21 cellular contexts compared by ENCODE assay signal in genomic region chr14:56498112-56498511, GRCh38.
DNase-seq lines count a peak whose midpoint lies in the region; ATAC-seq, FAIRE-seq and TF ChIP-seq lines count a peak whose summit lies in the region.
"Had no signal": no experiment of that assay in that cellular context is flagged by ENCODE, and none has a peak within 500 bp of the region (broad histone marks: within the 10 kb centered on the region; RNA-seq: fewer than 3 reads in every experiment).

No MANE protein-coding gene starts in this region.

- no peaks in the 10 kb centered on the region for H3K9me3 ChIP-seq in HEK293 (ENCODE audit: control insufficient read depth, insufficient read depth, low read depth, low read length)
- no peaks in the 10 kb centered on the region for H3K9me3 ChIP-seq in WERI-Rb-1 (ENCODE audit: severe bottlenecking)
- H3K9me3 ChIP-seq: BE2C, BLaER1 had no signal

- CTCF ChIA-PET in HEK293 (lab: Yijun Ruan, JAX), result interaction anchor here (1.1 kb wide), 1 partner anchor 690 kb away, joined by 3 read pairs; no protein-coding TSS in a partner anchor

- POLR2A ChIA-PET in HEK293 (lab: Yijun Ruan, JAX), result no interaction called here

- H3K36me3 ChIP-seq in HEK293 (ENCODE audit: control insufficient read depth in 2 of 2, insufficient read depth in 1 of 2, low read length in 2 of 2), result no peaks in the 10 kb centered on the region
- no peaks in the 10 kb centered on the region for H3K36me3 ChIP-seq in WERI-Rb-1
- H3K36me3 ChIP-seq: BE2C, BLaER1 had no signal

- peak; percentile 40 for FAIRE-seq in urothelium cell line (lab: Jason Lieb, UNC)
- FAIRE-seq: GM12891, GM19239 had no signal

- ATAC-seq in GM19351 (IDR thresholded peaks at IDR 0.05; ENCODE audit: unreplicated experiment), result no peak
- no peak for ATAC-seq in HG02610 (IDR thresholded peaks at IDR 0.05; ENCODE audit: unreplicated experiment)

- TF ChIP-seq CTCF in HEK293 (tag by site-specific recombination; IDR thresholded peaks at IDR 0.05), result no peak
- TF ChIP-seq CTCF in WERI-Rb-1 (IDR thresholded peaks at IDR 0.05; ENCODE audit: low read depth, low read length), result no peak

- no peak overlapping the region for H3K27ac ChIP-seq in HEK293 (ENCODE audit: extremely low read depth, low read depth, low read length)
- H3K27ac ChIP-seq in WERI-Rb-1, result no peak overlapping the region
- H3K27ac ChIP-seq: BLaER1 had no signal

- peak; percentile 99 for DNase-seq in NCI-H82 (lab: John Stamatoyannopoulos, UW)
- DNase-seq in WERI-Rb-1, result peak; percentile 52
- no peak for DNase-seq in urothelium cell line (ENCODE audit: low spot score)
- no peak for DNase-seq in dermis blood vessel endothelial cell
- no peak for DNase-seq in NCI-H2227 (lab: John Stamatoyannopoulos, UW; ENCODE audit: unreplicated experiment)
- DNase-seq: 8988T; ACHN; BE2C; C1 segment of cervical spinal cord; CD4-positive, alpha-beta memory T cell; CD4-positive, CD25-positive, alpha-beta regulatory T cell; CD8-positive, alpha-beta memory T cell; COR-L47; DMS79 treated with DMSO at 0.1 percent for 48 hours; GF-D8 had no signal

- no peaks in the 10 kb centered on the region for H3K4me1 ChIP-seq in HEK293 (ENCODE audit: control insufficient read depth, insufficient read depth, low read length)
- H3K4me1 ChIP-seq: BE2C had no signal

- no peaks in the 10 kb centered on the region for H3K27me3 ChIP-seq in WERI-Rb-1 (ENCODE audit: insufficient read depth, low read depth, severe bottlenecking)
- H3K27me3 ChIP-seq: BLaER1 had no signal

- H3K4me3 ChIP-seq in HEK293 (ENCODE audit: low read depth, low read length) (no peak overlapping the region), WERI-Rb-1 (ENCODE audit: low read depth, low read length) (no peak overlapping the region)
- H3K4me3 ChIP-seq: BLaER1 had no signal

TF ChIP-seq in HEK293, 187 proteins besides CTCF, POLR2A, EP300 and RAD21:
- TF ChIP-seq ZNF10 (tag by site-specific recombination; IDR thresholded peaks at IDR 0.05) (peak; percentile 63), ZNF404 (tag by site-specific recombination; IDR thresholded peaks at IDR 0.05) (no peak)

Comparison
In these comparisons a context has a peak if more than half of its experiments do, and no peak if none do; other contexts are left out.
1. DNase-seq: peak in NCI-H82 (single experiment) and WERI-Rb-1 (single experiment); none in urothelium cell line (single experiment), dermis blood vessel endothelial cell (single experiment) and NCI-H2227 (single experiment).